15 cellular contexts compared by ENCODE assay signal in the genomic region with DNA sequence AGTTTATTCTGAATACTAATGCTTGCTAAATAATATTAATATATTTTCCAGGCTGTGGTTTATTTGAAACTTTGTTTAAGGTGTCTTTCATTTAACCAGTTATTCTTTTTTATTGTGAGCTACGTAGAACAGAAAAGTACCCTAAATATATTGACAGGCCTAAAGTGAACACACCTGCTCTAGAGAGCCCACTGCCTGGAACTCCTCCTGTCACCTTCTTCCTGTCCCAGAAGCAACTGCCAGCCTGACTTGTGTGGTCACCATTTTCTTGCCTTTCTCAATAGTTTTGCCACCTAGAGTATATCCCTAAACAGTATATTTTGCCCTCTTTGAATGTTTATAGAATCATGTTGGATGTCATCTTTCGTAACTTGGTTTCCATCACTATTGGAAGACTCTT. TPM values are rescaled to one million over a fixed set of nuclear protein-coding genes. Genes with fewer than 3 reads are reported as not detected.
DNase-seq lines count a peak whose midpoint lies in the region; ATAC-seq, FAIRE-seq and TF ChIP-seq lines count a peak whose summit lies in the region.
"Had no signal": no experiment of that assay in that cellular context is flagged by ENCODE, and none has a peak within 500 bp of the region (broad histone marks: within the 10 kb centered on the region; RNA-seq: fewer than 3 reads in every experiment).

No MANE protein-coding gene starts in this region.

- RAD21 ChIA-PET in GM12878 (lab: Charles Lee; ENCODE audit: unreplicated experiment), result no interaction called here

- DNase-seq in GM12878 (ENCODE audit: low read depth, low spot score), result no peak
- no peak for DNase-seq in central memory CD4-positive, alpha-beta T cell
- DNase-seq in NCI-H128 (lab: John Stamatoyannopoulos, UW; ENCODE audit: unreplicated experiment), result no peak
- DNase-seq: activated CD4-positive, alpha-beta T cell treated with anti-CD3 and anti-CD28 coated beads for 4 hours; activated effector memory CD4-positive, alpha-beta T cell treated with anti-CD3 and anti-CD28 coated beads, Interleukin-2, amount 50 U/mL, for 16 hours; Caco-2; left lung; NCI-H146; NCI-H82 had no signal

- no peak for FAIRE-seq in GM12878 (lab: Jason Lieb, UNC)
- FAIRE-seq: TTC549 had no signal

- H3K4me2 ChIP-seq in GM12878 (ENCODE audit: control insufficient read depth, insufficient read depth), result peak overlapping the region; percentile 40; the same call in 1 of the 2 replicates

- SMC1A ChIA-PET in GM12878 (lab: Charles Lee; ENCODE audit: uncharacterized antibody, unreplicated experiment), result interaction anchor here (1.5 kb wide), 1 partner anchor 12 kb away, joined by 4 read pairs; no protein-coding TSS in a partner anchor

- TF ChIP-seq POLR2A in GM12878 (IDR thresholded peaks at IDR 0.05; ENCODE audit: low read depth, low read length), result no peak

- CTCF ChIA-PET in GM12878 (lab: Yijun Ruan, JAX), result no interaction called here

- no peak for TF ChIP-seq EP300 in GM12878 (IDR thresholded peaks at IDR 0.05; ENCODE audit: borderline replicate concordance in 1 of 2, control insufficient read depth in 1 of 2, low read depth in 2 of 2, low read length in 2 of 2)

- 93% methylated on average over 2 of the region's 2 CpGs for whole genome bisulfite sequencing in GM12878 (ENCODE audit: insufficient coverage, insufficient replicate concordance, low lambda C conversion rate, missing lambda C conversion rate)

- H3K4me1 ChIP-seq in GM12878 (ENCODE audit: control insufficient read depth, insufficient read depth, low read length), result peaks cover 9% of the 10 kb centered on the region
- H3K4me1 ChIP-seq: Caco-2, left lung had no signal

- H4K20me1 ChIP-seq in GM12878 (ENCODE audit: control insufficient read depth, insufficient read depth), result no peaks in the 10 kb centered on the region

- H3K9ac ChIP-seq in GM12878 (ENCODE audit: control insufficient read depth, insufficient read depth, low read length), result no peak overlapping the region

- in situ Hi-C loops in GM12878 (cut with MboI), result no loop called here

- H2AFZ ChIP-seq in GM12878 (ENCODE audit: control insufficient read depth, low read depth, low read length), result no peak overlapping the region

- H3K36me3 ChIP-seq in GM12878 (ENCODE audit: control insufficient read depth in 2 of 2, insufficient read depth in 2 of 2, low read length in 1 of 2), result peaks cover 0 to 6% of the 10 kb centered on the region in 2 experiments; a peak in 1 of 4 replicates

- POLR2A ChIA-PET in GM12878 (lab: Charles Lee), result no interaction called here

- H3K79me2 ChIP-seq in GM12878 (ENCODE audit: control insufficient read depth, insufficient read depth, low read length), result no peaks in the 10 kb centered on the region

- peak overlapping the region; percentile 50; the same call in 1 of the 2 replicates for H3K4me3 ChIP-seq in GM12878
- H3K4me3 ChIP-seq: left lung had no signal

- TF ChIP-seq CTCF in GM12878 (IDR thresholded peaks at IDR 0.05 in 2 of 3, conservative IDR thresholded peaks at IDR 0.05 in 1 of 3; ENCODE audit: control insufficient read depth in 2 of 3, extremely low read depth in 1 of 3, insufficient read depth in 1 of 3, low read depth in 3 of 3, low read length in 3 of 3), result no peak

- intact Hi-C loops in GM12878 (cut with micrococcal nuclease; ENCODE audit: unreplicated experiment), result no loop called here

- H3K27me3 ChIP-seq in GM12878 (replicated peaks in 1 of 2; ENCODE audit: control insufficient read depth in 2 of 2, insufficient read depth in 2 of 2, low read length in 1 of 2), result no peaks in the 10 kb centered on the region
- H3K27me3 ChIP-seq: left lung, neutrophil had no signal

- peak; percentile 26 for ATAC-seq in GM19438 (IDR thresholded peaks at IDR 0.05; ENCODE audit: low read depth, unreplicated experiment)
- ATAC-seq in HG02623 (IDR thresholded peaks at IDR 0.05; ENCODE audit: unreplicated experiment), result peak; percentile 12
- ATAC-seq in HG03175 (IDR thresholded peaks at IDR 0.05; ENCODE audit: unreplicated experiment), result peak; percentile 13
- peak; percentile 57 for ATAC-seq in GM12878
- no peak for ATAC-seq in GM19397 (IDR thresholded peaks at IDR 0.05; ENCODE audit: unreplicated experiment)
- ATAC-seq: left lung had no signal

- peaks cover 3% of the 10 kb centered on the region; the same call in 2 of the 3 replicates for H3K9me3 ChIP-seq in GM12878 (replicated peaks; ENCODE audit: control insufficient read depth, insufficient read depth, low read length)
- H3K9me3 ChIP-seq: Caco-2, left lung, neutrophil had no signal

- no TSS peak for BruUV-seq in GM12878 (replicated peaks; lab: Mats Ljungman, UMichigan)

- no peak for TF ChIP-seq RAD21 in GM12878 (IDR thresholded peaks at IDR 0.05; ENCODE audit: insufficient read depth, low read depth, low read length)

- H3K27ac ChIP-seq in GM12878 (ENCODE audit: control insufficient read depth, insufficient read depth), result peak overlapping the region; percentile 38
- H3K27ac ChIP-seq: left lung, neutrophil had no signal

TF ChIP-seq in GM12878, 131 proteins besides CTCF, POLR2A, EP300 and RAD21 (continues in another document):
- TF ChIP-seq GATAD2B (conservative IDR thresholded peaks at IDR 0.05; ENCODE audit: low read depth) (no peak), SRF (IDR thresholded peaks at IDR 0.05; ENCODE audit: low read depth in 2 of 2, low read length in 2 of 2) (no peak), TBL1XR1 (IDR thresholded peaks at IDR 0.05; ENCODE audit: low read depth, low read length) (no peak), ZNF217 (IDR thresholded peaks at IDR 0.05) (no peak), DPF2 (IDR thresholded peaks at IDR 0.05) (no peak), IRF4 (IDR thresholded peaks at IDR 0.05; ENCODE audit: low read depth, low read length) (no peak), PAX5 (IDR thresholded peaks at IDR 0.05; ENCODE audit: borderline replicate concordance, low read depth, low read length) (no peak), PAX8 (IDR thresholded peaks at IDR 0.05) (no peak), HCFC1 (IDR thresholded peaks at IDR 0.05; ENCODE audit: low read length) (no peak), LARP7 (IDR thresholded peaks at IDR 0.05) (no peak), NR2C2 (IDR thresholded peaks at IDR 0.05; ENCODE audit: borderline replicate concordance, control insufficient read depth, insufficient read length, low read depth) (no peak), ESRRA (IDR thresholded peaks at IDR 0.05; ENCODE audit: low read length) (no peak), ZNF207 (IDR thresholded peaks at IDR 0.05; ENCODE audit: borderline replicate concordance) (no peak), CBFB (IDR thresholded peaks at IDR 0.05; ENCODE audit: low read depth) (no peak)
- TF ChIP-seq, protein P1, sequence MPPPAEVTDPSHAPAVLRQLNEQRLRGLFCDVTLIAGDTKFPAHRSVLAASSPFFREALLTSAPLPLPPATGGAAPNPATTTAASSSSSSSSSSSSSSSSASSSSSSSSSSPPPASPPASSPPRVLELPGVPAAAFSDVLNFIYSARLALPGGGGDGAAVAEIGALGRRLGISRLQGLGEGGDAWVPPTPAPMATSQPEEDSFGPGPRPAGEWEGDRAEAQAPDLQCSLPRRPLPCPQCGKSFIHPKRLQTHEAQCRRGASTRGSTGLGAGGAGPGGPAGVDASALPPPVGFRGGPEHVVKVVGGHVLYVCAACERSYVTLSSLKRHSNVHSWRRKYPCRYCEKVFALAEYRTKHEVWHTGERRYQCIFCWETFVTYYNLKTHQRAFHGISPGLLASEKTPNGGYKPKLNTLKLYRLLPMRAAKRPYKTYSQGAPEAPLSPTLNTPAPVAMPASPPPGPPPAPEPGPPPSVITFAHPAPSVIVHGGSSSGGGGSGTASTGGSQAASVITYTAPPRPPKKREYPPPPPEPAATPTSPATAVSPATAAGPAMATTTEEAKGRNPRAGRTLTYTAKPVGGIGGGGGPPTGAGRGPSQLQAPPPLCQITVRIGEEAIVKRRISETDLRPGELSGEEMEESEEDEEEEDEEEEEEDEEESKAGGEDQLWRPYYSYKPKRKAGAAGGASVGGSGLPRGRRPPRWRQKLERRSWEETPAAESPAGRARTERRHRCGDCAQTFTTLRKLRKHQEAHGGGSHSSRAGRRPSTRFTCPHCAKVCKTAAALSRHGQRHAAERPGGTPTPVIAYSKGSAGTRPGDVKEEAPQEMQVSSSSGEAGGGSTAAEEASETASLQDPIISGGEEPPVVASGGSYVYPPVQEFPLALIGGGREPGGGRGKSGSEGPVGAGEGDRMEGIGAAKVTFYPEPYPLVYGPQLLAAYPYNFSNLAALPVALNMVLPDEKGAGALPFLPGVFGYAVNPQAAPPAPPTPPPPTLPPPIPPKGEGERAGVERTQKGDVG (CRISPR knock-in tag; IDR thresholded peaks at IDR 0.05), result no peak
- TF ChIP-seq, protein P2, sequence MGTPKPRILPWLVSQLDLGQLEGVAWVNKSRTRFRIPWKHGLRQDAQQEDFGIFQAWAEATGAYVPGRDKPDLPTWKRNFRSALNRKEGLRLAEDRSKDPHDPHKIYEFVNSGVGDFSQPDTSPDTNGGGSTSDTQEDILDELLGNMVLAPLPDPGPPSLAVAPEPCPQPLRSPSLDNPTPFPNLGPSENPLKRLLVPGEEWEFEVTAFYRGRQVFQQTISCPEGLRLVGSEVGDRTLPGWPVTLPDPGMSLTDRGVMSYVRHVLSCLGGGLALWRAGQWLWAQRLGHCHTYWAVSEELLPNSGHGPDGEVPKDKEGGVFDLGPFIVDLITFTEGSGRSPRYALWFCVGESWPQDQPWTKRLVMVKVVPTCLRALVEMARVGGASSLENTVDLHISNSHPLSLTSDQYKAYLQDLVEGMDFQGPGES (IDR thresholded peaks at IDR 0.05), result no peak

RNA-seq across cellular contexts. Expression of gene SCCPDH, which starts 48.5 kb away (rescaled TPM):
- total RNA-seq in GM12878 (2013; cell fraction: nucleolus; rRNA removed), result 21.3 and 21.8 TPM in 2 replicates
- total RNA-seq in GM12878 (2014; rRNA removed) (25.2 and 28.0 TPM in 2 replicates), GM12878 (2014; rRNA removed; fragmentation: Illumina TruSeq; extraction: Trizol) (22.2 and 24.9 TPM in 2 replicates), GM12878 (2021) (22.5 and 24.2 TPM in 2 replicates)
- polyA plus RNA-seq in GM12878 (2011; ENCODE audit: low read depth), result 14.5 TPM
- polyA plus RNA-seq in GM12878 (2011; rRNA removed) (34.5 and 57.5 TPM in 2 replicates), GM12878 (2014; fragmentation: Illumina TruSeq; extraction: Trizol) (18.1 and 21.5 TPM in 2 replicates), GM12878 (2014; fragmentation: Nextera tagmentation; extraction: Ambion mirVana) (10 to 100 TPM in 1 of 2 experiments, 1 to 10 TPM in 1; 5.4 to 14.2 TPM), GM12878 (2014; rRNA removed) (21.6 and 24.1 TPM in 2 replicates), GM12878 (2016; fragmentation: Nextera tagmentation; extraction: Ambion mirVana) (10 to 100 TPM; 43.2 to 44.8 TPM)
- 19.1 and 19.6 TPM in 2 replicates for polyA plus RNA-seq in GM12878 (2011; cell fraction: cytosol; rRNA removed)
- polyA plus RNA-seq in GM12878 (2011; cell fraction: nucleus; rRNA removed), result 11.5 and 14.0 TPM in 2 replicates
- 16.6 and 21.1 TPM in 2 replicates for polyA plus RNA-seq in GM12878 (2012)
- polyA minus RNA-seq in GM12878 (2011; rRNA and poly(A)+ RNA removed), result 13.2 and 16.5 TPM in 2 replicates
- 4.3 and 8.4 TPM in 2 replicates for polyA minus RNA-seq in GM12878 (2011; cell fraction: cytosol; rRNA and poly(A)+ RNA removed)
- 6.3 and 11.3 TPM in 2 replicates for polyA minus RNA-seq in GM12878 (2011; cell fraction: nucleus; rRNA and poly(A)+ RNA removed)
